In genomic region chr7:158345731-158346130, GRCh38 we compare ENCODE assay signal across 19 cellular contexts.
DNase-seq lines count a peak whose midpoint lies in the region; ATAC-seq and TF ChIP-seq lines count a peak whose summit lies in the region.
"Had no signal": no experiment of that assay in that cellular context is flagged by ENCODE, and none has a peak within 500 bp of the region (broad histone marks: within the 10 kb centered on the region; RNA-seq: fewer than 3 reads in every experiment).

No MANE protein-coding gene starts in this region.

- no peak for TF ChIP-seq POLR2A in spleen (IDR thresholded peaks at IDR 0.05)

- H3K27me3 ChIP-seq in right cardiac atrium (ENCODE audit: control insufficient read depth, insufficient read depth) (no peaks in the 10 kb centered on the region), spleen (replicated peaks in 1 of 7) (peaks cover 0 to 10% (median 0%) of the 10 kb centered on the region in 7 donors)
- H3K27me3 ChIP-seq in effector memory CD4-positive, alpha-beta T cell (replicated peaks; ENCODE audit: control insufficient read depth, insufficient read depth, low read length, poor library complexity, severe bottlenecking) = no peaks in the 10 kb centered on the region
- H3K27me3 ChIP-seq: BLaER1 treated with 17β-estradiol and CSF1 and Interleukin-3, amounts not matched to agents 10 nM and 100 nM had no signal

- no peaks in the 10 kb centered on the region for H3K36me3 ChIP-seq in spleen
- no peaks in the 10 kb centered on the region for H3K36me3 ChIP-seq in effector memory CD4-positive, alpha-beta T cell (ENCODE audit: control insufficient read depth, insufficient read depth, low read length)
- H3K36me3 ChIP-seq: BLaER1 treated with 17β-estradiol and CSF1 and Interleukin-3, amounts not matched to agents 10 nM and 100 nM had no signal

- DNase-seq in cardiac septum (ENCODE audit: low spot score) (peak; percentile 44), right cardiac atrium (no peak), mesenteric fat pad (ENCODE audit: low spot score) (peak; percentile 43), spleen (peak; percentile 28), HuH-7.5 (ENCODE audit: low spot score) (no peak), activated T-cell treated with anti-CD3 and anti-CD28 coated beads for 4 hours (no peak)
- DNase-seq in effector memory CD4-positive, alpha-beta T cell = no peak
- DNase-seq: 8988T, Calu3, DMS79 treated with DMSO at 0.1 percent for 48 hours, GF-D8, GOT3, H7, HFFc6 had no signal

- ATAC-seq in right cardiac atrium (no peak), GM18502 (IDR thresholded peaks at IDR 0.05; ENCODE audit: poor library complexity, unreplicated experiment) (no peak)
- ATAC-seq: CD8-positive, alpha-beta T cell; HCT116 had no signal

- H3K4me1 ChIP-seq in right cardiac atrium (ENCODE audit: control insufficient read depth, insufficient read depth, low read length) = no peaks in the 10 kb centered on the region
- no peaks in the 10 kb centered on the region for H3K4me1 ChIP-seq in spleen
- H3K4me1 ChIP-seq in effector memory CD4-positive, alpha-beta T cell (ENCODE audit: control insufficient read depth, insufficient read depth, low read length, poor library complexity, severe bottlenecking) = no peaks in the 10 kb centered on the region

- 66% methylated on average over 6 of the region's 6 CpGs for WGBS in right cardiac atrium
- 64 to 71% (median 67%) methylated on average over 6 of the region's 6 CpGs for WGBS in spleen, 5 donors

- H3K4me3 ChIP-seq in right cardiac atrium (ENCODE audit: low read length) (no peak overlapping the region), spleen (no peak overlapping the region)
- H3K4me3 ChIP-seq in effector memory CD4-positive, alpha-beta T cell (ENCODE audit: insufficient read depth, low read depth, low read length, poor library complexity, severe bottlenecking) = no peak overlapping the region
- H3K4me3 ChIP-seq: BLaER1 treated with 17β-estradiol and CSF1 and Interleukin-3, amounts not matched to agents 10 nM and 100 nM had no signal

- intact Hi-C loops in cardiac septum (cut with DNase I) (no loop called here), right cardiac atrium (cut with DNase I) (no loop called here), spleen (cut with DNase I; ENCODE audit: low total_unique reads) (no loop called here)

- H3K27ac ChIP-seq in right cardiac atrium (ENCODE audit: low read length) (no peak overlapping the region), spleen (no peak overlapping the region)
- H3K27ac ChIP-seq in effector memory CD4-positive, alpha-beta T cell (ENCODE audit: insufficient read depth, low read length, poor library complexity, severe bottlenecking) = no peak overlapping the region
- H3K27ac ChIP-seq: BLaER1 treated with 17β-estradiol and CSF1 and Interleukin-3, amounts not matched to agents 10 nM and 100 nM; HL-60 had no signal

- H3K9me3 ChIP-seq in right cardiac atrium (ENCODE audit: control insufficient read depth, low read length) = no peaks in the 10 kb centered on the region
- peaks cover 0 to 3% (median 0%) of the 10 kb centered on the region in 8 donors for H3K9me3 ChIP-seq in spleen
- H3K9me3 ChIP-seq in effector memory CD4-positive, alpha-beta T cell (ENCODE audit: control insufficient read depth, low read length) = no peaks in the 10 kb centered on the region

- TF ChIP-seq CTCF in spleen (IDR thresholded peaks at IDR 0.05 in 8 of 11, conservative IDR thresholded peaks at IDR 0.05 in 3 of 11) = no peak

Comparison
In these comparisons a context has a peak if more than half of its experiments do, and no peak if none do; other contexts are left out.
1. DNase-seq: peak in cardiac septum (single experiment), mesenteric fat pad (single experiment) and spleen (single experiment); none in right cardiac atrium (0 of 3), effector memory CD4-positive, alpha-beta T cell (0 of 3), HuH-7.5 (single experiment) and activated T-cell treated with anti-CD3 and anti-CD28 coated beads for 4 hours (single experiment).